9 cellular contexts compared by ENCODE assay signal in genomic region chr14:89415139-89415538, GRCh38. TPM values are rescaled to one million over a fixed set of nuclear protein-coding genes. Genes with fewer than 3 reads are reported as not detected.
A peak's percentile ranks its signal among the peaks of the same experiment; 100 is the strongest.
DNase-seq lines count a peak whose midpoint lies in the region; ATAC-seq lines count a peak whose summit lies in the region.
"Had no signal": no experiment of that assay in that cellular context is flagged by ENCODE, and none has a peak within 500 bp of the region (broad histone marks: within the 10 kb centered on the region; RNA-seq: fewer than 3 reads in every experiment).

No MANE protein-coding gene starts in this region.

- peak overlapping the region; percentile 74 for H3K4me3 ChIP-seq in iPS-20b (ENCODE audit: low read length)

- DNase-seq in T-helper 1 cell, result no peak
- DNase-seq in activated naive CD4-positive, alpha-beta T cell treated with anti-CD3 and anti-CD28 coated beads, Interleukin-2, amount 50 U/mL, for 72 hours (ENCODE audit: low spot score in 2 of 2), result no peak
- DNase-seq in stimulated activated naive CD8-positive, alpha-beta T cell treated with anti-CD3 and anti-CD28 coated beads, Interleukin-15, amount 100 ng/mL, for 72 hours, result no peak
- DNase-seq in SHP77 (lab: John Stamatoyannopoulos, UW), result no peak
- DNase-seq in stimulated activated naive CD4-positive, alpha-beta T cell treated with Interleukin-2 at 50 U/mL for 16 hours (lab: John Stamatoyannopoulos, UW), result no peak
- DNase-seq: AML-193 had no signal

- H3K4me1 Mint-ChIP-seq in T-helper 1 cell treated with Interleukin-12 subunit alpha and Interleukin-12 subunit beta and Interleukin-4 antibody, amounts not matched to agents 30 μg/mL and 1 μg/mL, for 36 hours (ENCODE audit: low read depth), result peaks cover 50% of the 10 kb centered on the region
- H3K4me1 Mint-ChIP-seq in stimulated activated naive CD8-positive, alpha-beta T cell treated with anti-CD3 and anti-CD28 coated beads, Interleukin-15, amount 100 ng/mL, for 72 hours, result peaks cover 72% of the 10 kb centered on the region

- no peaks in the 10 kb centered on the region for H3K9me3 Mint-ChIP-seq in T-helper 1 cell treated with Interleukin-12 subunit alpha and Interleukin-12 subunit beta and Interleukin-4 antibody, amounts not matched to agents 30 μg/mL and 1 μg/mL, for 36 hours
- H3K9me3 Mint-ChIP-seq in activated naive CD4-positive, alpha-beta T cell treated with anti-CD3 and anti-CD28 coated beads, Interleukin-2, amount 50 U/mL, for 72 hours, result no peaks in the 10 kb centered on the region
- no peaks in the 10 kb centered on the region for H3K9me3 Mint-ChIP-seq in stimulated activated naive CD8-positive, alpha-beta T cell treated with anti-CD3 and anti-CD28 coated beads, Interleukin-15, amount 100 ng/mL, for 72 hours

- peaks cover 23% of the 10 kb centered on the region for H3K36me3 Mint-ChIP-seq in T-helper 1 cell treated with Interleukin-12 subunit alpha and Interleukin-12 subunit beta and Interleukin-4 antibody, amounts not matched to agents 30 μg/mL and 1 μg/mL, for 36 hours (ENCODE audit: low read depth)
- peaks cover 17 to 43% of the 10 kb centered on the region in 2 donors for H3K36me3 Mint-ChIP-seq in activated naive CD4-positive, alpha-beta T cell treated with anti-CD3 and anti-CD28 coated beads, Interleukin-2, amount 50 U/mL, for 72 hours

- no peak overlapping the region for H3K27ac ChIP-seq in iPS-20b (ENCODE audit: low read length)

- no peak for ATAC-seq in activated naive CD4-positive, alpha-beta T cell treated with anti-CD3 and anti-CD28 coated beads, Interleukin-2, amount 50 U/mL, for 72 hours
- ATAC-seq in stimulated activated naive CD8-positive, alpha-beta T cell treated with anti-CD3 and anti-CD28 coated beads, Interleukin-15, amount 100 ng/mL, for 72 hours, result no peak
- no peak for ATAC-seq in GM21423 (IDR thresholded peaks at IDR 0.05; ENCODE audit: unreplicated experiment)

- H3K27me3 Mint-ChIP-seq in T-helper 1 cell treated with Interleukin-12 subunit alpha and Interleukin-12 subunit beta and Interleukin-4 antibody, amounts not matched to agents 30 μg/mL and 1 μg/mL, for 36 hours (ENCODE audit: low read depth), result no peaks in the 10 kb centered on the region
- H3K27me3 Mint-ChIP-seq in stimulated activated naive CD8-positive, alpha-beta T cell treated with anti-CD3 and anti-CD28 coated beads, Interleukin-15, amount 100 ng/mL, for 72 hours, result no peaks in the 10 kb centered on the region

- no peaks in the 10 kb centered on the region for H3K27me3 ChIP-seq in iPS-20b (ENCODE audit: insufficient read depth, low read length)

- H3K9me3 ChIP-seq in iPS-20b (ENCODE audit: insufficient read depth, low read depth, low read length), result peaks cover 7% of the 10 kb centered on the region

- H3K9ac ChIP-seq in iPS-20b (ENCODE audit: low read depth, low read length), result peak overlapping the region; percentile 91; the same call in 1 of the 2 replicates

- peak overlapping the region; percentile 87 for H3K4me3 Mint-ChIP-seq in T-helper 1 cell treated with Interleukin-12 subunit alpha and Interleukin-12 subunit beta and Interleukin-4 antibody, amounts not matched to agents 30 μg/mL and 1 μg/mL, for 36 hours
- H3K4me3 Mint-ChIP-seq in stimulated activated naive CD8-positive, alpha-beta T cell treated with anti-CD3 and anti-CD28 coated beads, Interleukin-15, amount 100 ng/mL, for 72 hours, result peak overlapping the region; percentile 84 to 91

- H3K36me3 ChIP-seq in iPS-20b (ENCODE audit: insufficient read depth, low read depth, low read length), result peaks cover 54% of the 10 kb centered on the region

- peaks cover 23% of the 10 kb centered on the region for H3K4me1 ChIP-seq in iPS-20b (ENCODE audit: insufficient read depth, low read length)

- peak overlapping the region; percentile 19 for H3K27ac Mint-ChIP-seq in T-helper 1 cell treated with Interleukin-12 subunit alpha and Interleukin-12 subunit beta and Interleukin-4 antibody, amounts not matched to agents 30 μg/mL and 1 μg/mL, for 36 hours
- peak overlapping the region; percentile 69 to 89 for H3K27ac Mint-ChIP-seq in activated naive CD4-positive, alpha-beta T cell treated with anti-CD3 and anti-CD28 coated beads, Interleukin-2, amount 50 U/mL, for 72 hours
- H3K27ac Mint-ChIP-seq in stimulated activated naive CD8-positive, alpha-beta T cell treated with anti-CD3 and anti-CD28 coated beads, Interleukin-15, amount 100 ng/mL, for 72 hours, result no peak overlapping the region

RNA-seq across cellular contexts. Expression of gene FOXN3, which starts 1.9 kb away (rescaled TPM):
- total RNA-seq in activated naive CD4-positive, alpha-beta T cell treated with anti-CD3 and anti-CD28 coated beads, Interleukin-2, amount 50 U/mL, for 72 hours, result 100 to 1,000 TPM in 1 of 2 donors, 10 to 100 TPM in 1; 75.3 to 104 TPM

Comparison
In these comparisons a context has a peak if more than half of its experiments do, and no peak if none do; other contexts are left out.
1. H3K27ac Mint-ChIP-seq: peak in T-helper 1 cell treated with Interleukin-12 subunit alpha and Interleukin-12 subunit beta and Interleukin-4 antibody, amounts not matched to agents 30 μg/mL and 1 μg/mL, for 36 hours (single experiment) and activated naive CD4-positive, alpha-beta T cell treated with anti-CD3 and anti-CD28 coated beads, Interleukin-2, amount 50 U/mL, for 72 hours (2 of 2); none in stimulated activated naive CD8-positive, alpha-beta T cell treated with anti-CD3 and anti-CD28 coated beads, Interleukin-15, amount 100 ng/mL, for 72 hours (0 of 2).